25 cellular contexts compared by ENCODE assay signal in the genomic region with DNA sequence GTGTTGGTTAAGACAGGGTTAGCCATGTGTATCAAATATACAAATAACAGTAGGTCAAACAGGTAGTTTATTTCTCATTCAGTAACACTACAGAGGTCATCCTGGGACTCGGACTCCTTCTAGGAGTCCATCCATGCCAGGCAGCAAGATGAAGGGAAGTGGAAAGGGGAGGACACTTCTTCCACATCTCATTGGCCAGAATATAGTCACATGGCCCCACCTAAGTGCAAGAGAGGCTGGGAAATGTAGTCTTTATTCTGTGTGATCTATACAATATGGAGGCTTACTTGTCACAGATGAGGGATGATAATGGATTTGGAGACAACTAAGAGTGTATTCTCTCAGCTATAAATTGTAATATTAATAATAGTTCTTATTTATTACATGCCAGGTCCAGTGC. TPM values are rescaled to one million over a fixed set of nuclear protein-coding genes. Genes with fewer than 3 reads are reported as not detected.
A peak's percentile ranks its signal among the peaks of the same experiment; 100 is the strongest.
DNase-seq lines count a peak whose midpoint lies in the region; ATAC-seq and TF ChIP-seq lines count a peak whose summit lies in the region.
"Had no signal": no experiment of that assay in that cellular context is flagged by ENCODE, and none has a peak within 500 bp of the region (broad histone marks: within the 10 kb centered on the region; RNA-seq: fewer than 3 reads in every experiment).

No MANE protein-coding gene starts in this region.

- no peak overlapping the region for H3K4me3 ChIP-seq in GM23338
- H3K4me3 ChIP-seq in NB4 (ENCODE audit: low read depth, low read length), result no peak overlapping the region
- no peak overlapping the region for H3K4me3 ChIP-seq in osteoblast (ENCODE audit: insufficient read depth, low read length)
- H3K4me3 ChIP-seq: GM23248, neural progenitor cell, SJSA1, spleen, suprapubic skin had no signal

- in situ Hi-C loops in ACHN (cut with HindIII; ENCODE audit: low pct_ligation_motif_present, low pct_unique_long_range_greater_than_20kb, low sequenced_read_pairs), result no loop called here

- H3K4me2 ChIP-seq in GM23338 (no peak overlapping the region), osteoblast (ENCODE audit: insufficient read depth, low read length) (no peak overlapping the region)
- H3K4me2 ChIP-seq: neural progenitor cell had no signal

- TF ChIP-seq CTCF in GM23338 (conservative IDR thresholded peaks at IDR 0.05; ENCODE audit: low read depth in 2 of 2) (no peak), NB4 (IDR thresholded peaks at IDR 0.05; ENCODE audit: low read depth, low read length) (no peak), osteoblast (IDR thresholded peaks at IDR 0.05; ENCODE audit: extremely low read depth, low read depth, low read length) (no peak)

- peaks cover 43% of the 10 kb centered on the region for H3K9me3 Mint-ChIP-seq in GM23338
- H3K9me3 Mint-ChIP-seq: neural progenitor cell had no signal

- H3K36me3 Mint-ChIP-seq in GM23338 (ENCODE audit: low read depth), result no peaks in the 10 kb centered on the region; the same call in 1 of the 3 replicates
- H3K36me3 Mint-ChIP-seq: immature natural killer cell, neural progenitor cell had no signal

- H3K4me1 ChIP-seq in GM23338 (ENCODE audit: insufficient read depth) (no peaks in the 10 kb centered on the region), osteoblast (ENCODE audit: insufficient read depth, low read length) (no peaks in the 10 kb centered on the region)
- H3K4me1 ChIP-seq: neural progenitor cell, SJSA1, spleen, suprapubic skin had no signal

- peak; percentile 6 for DNase-seq in ACHN
- DNase-seq in GM23338 (ENCODE audit: low spot score), result no peak
- DNase-seq in NB4 (ENCODE audit: low read depth), result peak; percentile 71
- DNase-seq in dermis blood vessel endothelial cell, result peak; percentile 19
- no peak for DNase-seq in NK-92 treated with Interleukin-12 subunit alpha and Interleukin-12 subunit beta, amount 100 ng/mL, for 24 hours (lab: John Stamatoyannopoulos, UW)
- DNase-seq in osteoblast (ENCODE audit: insufficient read length, low spot score, missing footprints), result no peak
- DNase-seq in NCI-H146 (lab: John Stamatoyannopoulos, UW), result no peak
- DNase-seq: activated CD4-positive, CD25-positive, alpha-beta regulatory T cell; activated CD8-positive, alpha-beta memory T cell treated with anti-CD3 and anti-CD28 coated beads for 24 hours; activated naive CD8-positive, alpha-beta T cell treated with anti-CD3 and anti-CD28 coated beads for 36 hours; CD8-positive, alpha-beta T cell; GM23248; immature natural killer cell; left ventricle myocardium superior; NCI-H1092 treated with DMSO at 0.1 percent for 48 hours; NCI-H69; OCI-M1; spleen; stimulated activated CD8-positive, alpha-beta memory T cell treated with anti-CD3 and anti-CD28 coated beads, Interleukin-4, amount 100 ng/mL, for 48 hours had no signal

- H3K79me2 ChIP-seq in GM23338 (replicated peaks; ENCODE audit: insufficient read depth), result no peaks in the 10 kb centered on the region
- no peaks in the 10 kb centered on the region for H3K79me2 ChIP-seq in osteoblast (ENCODE audit: insufficient read depth, low read length)

- H3K27me3 ChIP-seq in GM23338 (ENCODE audit: insufficient read depth), result no peaks in the 10 kb centered on the region
- H3K27me3 ChIP-seq in osteoblast (ENCODE audit: insufficient read depth, low read length), result no peaks in the 10 kb centered on the region

- H2AFZ ChIP-seq in GM23338 (no peak overlapping the region), osteoblast (ENCODE audit: low read length) (no peak overlapping the region)
- H2AFZ ChIP-seq: GM23248, neural progenitor cell had no signal

- peaks cover 7% of the 10 kb centered on the region for H3K27me3 Mint-ChIP-seq in GM23338 (ENCODE audit: insufficient read depth, low read depth, poor library complexity)

- H3K4me1 Mint-ChIP-seq in GM23338, result no peaks in the 10 kb centered on the region
- H3K4me1 Mint-ChIP-seq: activated naive CD8-positive, alpha-beta T cell treated with anti-CD3 and anti-CD28 coated beads for 36 hours; neural progenitor cell had no signal

- H3K27ac ChIP-seq in GM23338 (ENCODE audit: low read depth) (no peak overlapping the region), osteoblast (ENCODE audit: low read depth, low read length) (no peak overlapping the region)
- H3K27ac ChIP-seq: GM23248, neural progenitor cell, SJSA1, spleen, suprapubic skin had no signal

- peaks cover 21% of the 10 kb centered on the region for H3K9me3 ChIP-seq in osteoblast (ENCODE audit: low read depth, low read length)
- H3K9me3 ChIP-seq: SJSA1 had no signal

- H3K36me3 ChIP-seq in GM23338 (ENCODE audit: insufficient read depth), result no peaks in the 10 kb centered on the region
- H3K36me3 ChIP-seq in osteoblast (ENCODE audit: insufficient read depth, low read length), result no peaks in the 10 kb centered on the region
- H3K36me3 ChIP-seq: neural progenitor cell, SJSA1, spleen, suprapubic skin had no signal

- peak; percentile 93 for ATAC-seq in GM23338
- ATAC-seq: CD8-positive, alpha-beta T cell; left ventricle myocardium superior had no signal

- no peaks in the 10 kb centered on the region for H4K20me1 ChIP-seq in GM23338 (replicated peaks; ENCODE audit: insufficient read depth)
- H4K20me1 ChIP-seq in osteoblast (ENCODE audit: insufficient read depth, low read length), result no peaks in the 10 kb centered on the region

- H3K9me2 ChIP-seq in GM23338 (ENCODE audit: insufficient read depth), result no peaks in the 10 kb centered on the region

- no peak overlapping the region for H3K27ac Mint-ChIP-seq in GM23338
- H3K27ac Mint-ChIP-seq: activated naive CD8-positive, alpha-beta T cell treated with anti-CD3 and anti-CD28 coated beads for 36 hours; CD8-positive, alpha-beta T cell; immature natural killer cell; neural progenitor cell had no signal

- no peaks in the 10 kb centered on the region for H3F3A ChIP-seq in GM23338 (replicated peaks; ENCODE audit: low read depth)

- no peak for TF ChIP-seq POLR2A in NB4 (IDR thresholded peaks at IDR 0.05; ENCODE audit: extremely low read depth, insufficient read length)

- no peak overlapping the region; the same call in 2 of the 3 replicates for H3K4me3 Mint-ChIP-seq in GM23338
- H3K4me3 Mint-ChIP-seq: activated naive CD8-positive, alpha-beta T cell treated with anti-CD3 and anti-CD28 coated beads for 36 hours; CD8-positive, alpha-beta T cell; immature natural killer cell; neural progenitor cell had no signal

TF ChIP-seq in GM23338, 12 proteins besides CTCF, POLR2A, EP300 and RAD21 (continues in another document):
- no peak for TF ChIP-seq ZNF331 (CRISPR knock-in tag; IDR thresholded peaks at IDR 0.05; ENCODE audit: low read depth)
- TF ChIP-seq, protein P1, sequence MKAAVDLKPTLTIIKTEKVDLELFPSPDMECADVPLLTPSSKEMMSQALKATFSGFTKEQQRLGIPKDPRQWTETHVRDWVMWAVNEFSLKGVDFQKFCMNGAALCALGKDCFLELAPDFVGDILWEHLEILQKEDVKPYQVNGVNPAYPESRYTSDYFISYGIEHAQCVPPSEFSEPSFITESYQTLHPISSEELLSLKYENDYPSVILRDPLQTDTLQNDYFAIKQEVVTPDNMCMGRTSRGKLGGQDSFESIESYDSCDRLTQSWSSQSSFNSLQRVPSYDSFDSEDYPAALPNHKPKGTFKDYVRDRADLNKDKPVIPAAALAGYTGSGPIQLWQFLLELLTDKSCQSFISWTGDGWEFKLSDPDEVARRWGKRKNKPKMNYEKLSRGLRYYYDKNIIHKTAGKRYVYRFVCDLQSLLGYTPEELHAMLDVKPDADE (IDR thresholded peaks at IDR 0.05), result no peak
- TF ChIP-seq, protein P2, sequence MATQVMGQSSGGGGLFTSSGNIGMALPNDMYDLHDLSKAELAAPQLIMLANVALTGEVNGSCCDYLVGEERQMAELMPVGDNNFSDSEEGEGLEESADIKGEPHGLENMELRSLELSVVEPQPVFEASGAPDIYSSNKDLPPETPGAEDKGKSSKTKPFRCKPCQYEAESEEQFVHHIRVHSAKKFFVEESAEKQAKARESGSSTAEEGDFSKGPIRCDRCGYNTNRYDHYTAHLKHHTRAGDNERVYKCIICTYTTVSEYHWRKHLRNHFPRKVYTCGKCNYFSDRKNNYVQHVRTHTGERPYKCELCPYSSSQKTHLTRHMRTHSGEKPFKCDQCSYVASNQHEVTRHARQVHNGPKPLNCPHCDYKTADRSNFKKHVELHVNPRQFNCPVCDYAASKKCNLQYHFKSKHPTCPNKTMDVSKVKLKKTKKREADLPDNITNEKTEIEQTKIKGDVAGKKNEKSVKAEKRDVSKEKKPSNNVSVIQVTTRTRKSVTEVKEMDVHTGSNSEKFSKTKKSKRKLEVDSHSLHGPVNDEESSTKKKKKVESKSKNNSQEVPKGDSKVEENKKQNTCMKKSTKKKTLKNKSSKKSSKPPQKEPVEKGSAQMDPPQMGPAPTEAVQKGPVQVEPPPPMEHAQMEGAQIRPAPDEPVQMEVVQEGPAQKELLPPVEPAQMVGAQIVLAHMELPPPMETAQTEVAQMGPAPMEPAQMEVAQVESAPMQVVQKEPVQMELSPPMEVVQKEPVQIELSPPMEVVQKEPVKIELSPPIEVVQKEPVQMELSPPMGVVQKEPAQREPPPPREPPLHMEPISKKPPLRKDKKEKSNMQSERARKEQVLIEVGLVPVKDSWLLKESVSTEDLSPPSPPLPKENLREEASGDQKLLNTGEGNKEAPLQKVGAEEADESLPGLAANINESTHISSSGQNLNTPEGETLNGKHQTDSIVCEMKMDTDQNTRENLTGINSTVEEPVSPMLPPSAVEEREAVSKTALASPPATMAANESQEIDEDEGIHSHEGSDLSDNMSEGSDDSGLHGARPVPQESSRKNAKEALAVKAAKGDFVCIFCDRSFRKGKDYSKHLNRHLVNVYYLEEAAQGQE (IDR thresholded peaks at IDR 0.05; ENCODE audit: unreplicated experiment), result no peak
- no peak for TF ChIP-seq JUNB (IDR thresholded peaks at IDR 0.05; ENCODE audit: unreplicated experiment)
- TF ChIP-seq EZH2phosphoT487 (IDR thresholded peaks at IDR 0.05; ENCODE audit: unreplicated experiment), result no peak
- no peak for TF ChIP-seq STAT1 (IDR thresholded peaks at IDR 0.05; ENCODE audit: unreplicated experiment)

RNA-seq across cellular contexts. Expression of a gene that starts 31.1 kb away (rescaled TPM):
- total RNA-seq in GM23338 (2014; rRNA removed; shearing (Covaris generic)), result not detected in 2 replicates
- not detected in 2 replicates for polyA plus RNA-seq in GM23338 (2016; fragmentation: Nextera tagmentation; extraction: Ambion mirVana)
- total RNA-seq in dermis blood vessel endothelial cell (not detected in 2 replicates), osteoblast (not detected in 2 replicates)
- total RNA-seq: activated naive CD8-positive, alpha-beta T cell treated with anti-CD3 and anti-CD28 coated beads for 36 hours; CD8-positive, alpha-beta T cell; fibroblast of lung; left ventricle myocardium superior; mucosa of gallbladder; pulmonary artery endothelial cell; SJSA1; spleen; suprapubic skin had no signal
- polyA plus RNA-seq: immature natural killer cell, spleen had no signal

RNA-seq across cellular contexts. Expression of a gene that starts 34.1 kb away (rescaled TPM):
- total RNA-seq in GM23338 (2014; rRNA removed; shearing (Covaris generic)), result 1.0 and 1.3 TPM in 2 replicates
- polyA plus RNA-seq in GM23338 (2016; fragmentation: Nextera tagmentation; extraction: Ambion mirVana), result 0.89 and 1.2 TPM in 2 replicates
- total RNA-seq in dermis blood vessel endothelial cell, result 0.23 and 0.68 TPM in 2 replicates
- 9.1 and 14.8 TPM in 2 replicates for total RNA-seq in osteoblast
- total RNA-seq: pulmonary artery endothelial cell had no signal
- polyA plus RNA-seq: immature natural killer cell had no signal

RNA-seq across cellular contexts. Expression of a gene that starts 41.7 kb away (rescaled TPM):
- total RNA-seq in GM23338 (2014; rRNA removed; shearing (Covaris generic)), result 21.9 and 31.7 TPM in 2 replicates
- 32.1 and 33.6 TPM in 2 replicates for polyA plus RNA-seq in GM23338 (2016; fragmentation: Nextera tagmentation; extraction: Ambion mirVana)
- 29.4 and 31.6 TPM in 2 replicates for total RNA-seq in dermis blood vessel endothelial cell
- total RNA-seq in osteoblast, result 20.6 and 22.4 TPM in 2 replicates

RNA-seq across cellular contexts. Expression of a gene that starts 58.1 kb away (rescaled TPM):
- total RNA-seq in GM23338 (2014; rRNA removed; shearing (Covaris generic)), result not detected in 2 replicates
- polyA plus RNA-seq in GM23338 (2016; fragmentation: Nextera tagmentation; extraction: Ambion mirVana), result 0.17 TPM in 1 of 2 replicates, not detected in the other
- total RNA-seq in dermis blood vessel endothelial cell (0.28 and 0.68 TPM in 2 replicates), osteoblast (not detected in 2 replicates)
- total RNA-seq: left ventricle myocardium superior had no signal

Comparison
In these comparisons a context has a peak if more than half of its experiments do, and no peak if none do; other contexts are left out.
1. DNase-seq: peak in ACHN (single experiment), NB4 (single experiment) and dermis blood vessel endothelial cell (single experiment); none in GM23338 (single experiment), NK-92 treated with Interleukin-12 subunit alpha and Interleukin-12 subunit beta, amount 100 ng/mL, for 24 hours (single experiment), osteoblast (single experiment) and NCI-H146 (single experiment).